Comparison of ENCODE assay signal across 8 cellular contexts in the genomic region with DNA sequence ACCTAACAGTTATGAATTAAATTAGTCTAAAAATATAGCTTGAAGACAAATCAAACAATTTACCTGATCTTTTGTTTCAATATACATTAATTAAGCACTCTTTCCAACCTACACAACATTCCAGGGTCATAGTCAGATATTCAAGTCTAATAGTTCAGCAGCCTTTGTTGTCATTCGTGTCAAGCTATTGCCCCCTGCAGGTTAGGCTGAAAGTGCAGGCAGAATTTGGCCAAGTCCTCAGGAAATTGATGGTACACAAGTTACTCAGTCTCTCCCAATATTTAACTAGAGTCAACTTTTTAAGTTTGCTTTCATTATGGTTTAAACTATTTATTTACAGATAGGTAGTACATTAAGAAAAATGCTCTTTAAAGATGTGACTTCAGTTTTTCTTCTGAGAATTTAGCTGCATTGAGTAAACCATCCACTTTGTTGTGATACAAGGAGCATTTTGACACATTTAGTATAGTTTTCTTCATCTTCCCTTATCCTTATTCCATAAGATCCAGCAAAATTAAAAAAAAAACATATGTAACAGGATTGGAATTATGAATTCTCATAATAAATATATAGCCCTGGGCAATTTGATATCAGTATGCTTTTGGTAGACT.
DNase-seq lines count a peak whose midpoint lies in the region; ATAC-seq and TF ChIP-seq lines count a peak whose summit lies in the region.

No MANE protein-coding gene starts in this region.

- H3K9me3 Mint-ChIP-seq in activated naive CD8-positive, alpha-beta T cell treated with anti-CD3 and anti-CD28 coated beads, Interleukin-2, amount 10 ng/mL, durations not matched to agents 7 days and 5 days: no peaks in the 10 kb centered on the region

- H3K36me3 Mint-ChIP-seq in activated naive CD8-positive, alpha-beta T cell treated with anti-CD3 and anti-CD28 coated beads, Interleukin-2, amount 10 ng/mL, durations not matched to agents 7 days and 5 days: no peaks in the 10 kb centered on the region

- H3K27ac ChIP-seq in MM.1S (ENCODE audit: low read length) (no peak overlapping the region), SJSA1 (no peak overlapping the region), heart left ventricle (no peak overlapping the region)

- peaks cover 23% of the 10 kb centered on the region for H3K4me1 Mint-ChIP-seq in activated naive CD8-positive, alpha-beta T cell treated with anti-CD3 and anti-CD28 coated beads, Interleukin-2, amount 10 ng/mL, durations not matched to agents 7 days and 5 days

- no peak overlapping the region for H2AFZ ChIP-seq in MM.1S (ENCODE audit: low read length)

- H3K79me2 ChIP-seq in MM.1S (ENCODE audit: low read length): no peaks in the 10 kb centered on the region

- H3K9ac ChIP-seq in MM.1S (ENCODE audit: low read length): no peak overlapping the region

- POLR2A ChIA-PET in activated naive CD8-positive, alpha-beta T cell treated with anti-CD3 and anti-CD28 coated beads, Interleukin-2, amount 10 ng/mL, durations not matched to agents 7 days and 5 days (lab: Charles Lee): no interaction called here

- H3K27me3 Mint-ChIP-seq in activated naive CD8-positive, alpha-beta T cell treated with anti-CD3 and anti-CD28 coated beads, Interleukin-2, amount 10 ng/mL, durations not matched to agents 7 days and 5 days: peaks cover 91% of the 10 kb centered on the region

- TF ChIP-seq CTCF in MM.1S (IDR thresholded peaks at IDR 0.05; ENCODE audit: low read length) (peak; percentile 64), heart left ventricle (IDR thresholded peaks at IDR 0.05) (peak; percentile 68 to 90 (median 81)), retinal pigment epithelial cell (conservative IDR thresholded peaks at IDR 0.05; ENCODE audit: low read depth, low read length) (peak; percentile 97)

- H3K4me2 ChIP-seq in MM.1S (ENCODE audit: low read depth, low read length): no peak overlapping the region

- DNase-seq in DMS53 treated with DMSO at 0.1 percent for 48 hours (lab: John Stamatoyannopoulos, UW; ENCODE audit: unreplicated experiment): peak; percentile 87
- peak; percentile 53 for DNase-seq in MM.1S
- DNase-seq in SJSA1 (ENCODE audit: low read depth in 1 of 2, low spot score in 2 of 2): peak; percentile 52 to 62
- DNase-seq in activated naive CD8-positive, alpha-beta T cell treated with anti-CD3 and anti-CD28 coated beads, Interleukin-2, amount 10 ng/mL, durations not matched to agents 7 days and 5 days: peak; percentile 65
- DNase-seq in heart left ventricle: peak; percentile 46 to 57 (median 49)
- DNase-seq in retinal pigment epithelial cell (ENCODE audit: low read depth): no peak
- no peak for DNase-seq in cerebellum (ENCODE audit: low spot score)

- no peaks in the 10 kb centered on the region for H3K9me2 ChIP-seq in MM.1S (replicated peaks; ENCODE audit: insufficient read depth, low read length)

- no peak overlapping the region for H3K27ac Mint-ChIP-seq in activated naive CD8-positive, alpha-beta T cell treated with anti-CD3 and anti-CD28 coated beads, Interleukin-2, amount 10 ng/mL, durations not matched to agents 7 days and 5 days

- intact Hi-C loops in heart left ventricle (cut with DNase I): loop anchor here (2.0 to 10.0 kb wide), 14 partner anchors 414 to 1816 kb away; no protein-coding TSS in a partner anchor

- no peaks in the 10 kb centered on the region for H4K20me1 ChIP-seq in MM.1S (ENCODE audit: insufficient read depth, low read length)

- WGBS in heart left ventricle, 4 donors: 0 to 3% (median 0%) methylated on average over 1 of the region's 1 CpG

- no peaks in the 10 kb centered on the region for H3F3A ChIP-seq in MM.1S (ENCODE audit: insufficient read depth, low read length)

- H3K36me3 ChIP-seq in MM.1S (replicated peaks; ENCODE audit: insufficient read depth, low read length) (no peaks in the 10 kb centered on the region), SJSA1 (no peaks in the 10 kb centered on the region), heart left ventricle (no peaks in the 10 kb centered on the region)

- H3K4me3 ChIP-seq in MM.1S (ENCODE audit: low read length): no peak overlapping the region
- no peak overlapping the region for H3K4me3 ChIP-seq in SJSA1
- H3K4me3 ChIP-seq in heart left ventricle: no peak overlapping the region
- no peak overlapping the region for H3K4me3 ChIP-seq in retinal pigment epithelial cell (ENCODE audit: low read length)

- ATAC-seq in GM21529 (IDR thresholded peaks at IDR 0.05; ENCODE audit: unreplicated experiment) (peak; percentile 52), heart left ventricle (no peak)
- peak; percentile 25 for ATAC-seq in activated naive CD8-positive, alpha-beta T cell treated with anti-CD3 and anti-CD28 coated beads, Interleukin-2, amount 10 ng/mL, durations not matched to agents 7 days and 5 days (ENCODE audit: low read depth)

- no peaks in the 10 kb centered on the region for H3K9me3 ChIP-seq in MM.1S (replicated peaks; ENCODE audit: insufficient read depth, low read length)
- no peaks in the 10 kb centered on the region for H3K9me3 ChIP-seq in SJSA1 (replicated peaks)
- no peaks in the 10 kb centered on the region for H3K9me3 ChIP-seq in heart left ventricle

- no peaks in the 10 kb centered on the region for H3K4me1 ChIP-seq in MM.1S (ENCODE audit: low read length)
- H3K4me1 ChIP-seq in SJSA1 (replicated peaks): peaks cover 23% of the 10 kb centered on the region
- peaks cover 0 to 26% (median 13%) of the 10 kb centered on the region in 12 donors for H3K4me1 ChIP-seq in heart left ventricle

- H3K27me3 ChIP-seq in MM.1S (replicated peaks; ENCODE audit: insufficient read depth, low read length) (no peaks in the 10 kb centered on the region), SJSA1 (replicated peaks) (no peaks in the 10 kb centered on the region), heart left ventricle (peaks cover 10 to 83% (median 64%) of the 10 kb centered on the region in 9 donors)

- H3K4me3 Mint-ChIP-seq in activated naive CD8-positive, alpha-beta T cell treated with anti-CD3 and anti-CD28 coated beads, Interleukin-2, amount 10 ng/mL, durations not matched to agents 7 days and 5 days: no peak overlapping the region

- no peak for TF ChIP-seq POLR2A in heart left ventricle (IDR thresholded peaks at IDR 0.05)

Comparison
In these comparisons a context has a peak if more than half of its experiments do, and no peak if none do; other contexts are left out.
1. DNase-seq: peak in DMS53 treated with DMSO at 0.1 percent for 48 hours (single experiment), MM.1S (single experiment), SJSA1 (2 of 2), activated naive CD8-positive, alpha-beta T cell treated with anti-CD3 and anti-CD28 coated beads, Interleukin-2, amount 10 ng/mL, durations not matched to agents 7 days and 5 days (single experiment) and heart left ventricle (5 of 5); none in retinal pigment epithelial cell (single experiment) and cerebellum (single experiment).
2. ATAC-seq: peak in GM21529 (single experiment) and activated naive CD8-positive, alpha-beta T cell treated with anti-CD3 and anti-CD28 coated beads, Interleukin-2, amount 10 ng/mL, durations not matched to agents 7 days and 5 days (single experiment); none in heart left ventricle (0 of 4).
3. Peak in every context shown above with its lines, with median percentiles within 50 percentile points of each other: CTCF ChIP-seq.